35 cellular contexts compared by ENCODE assay signal in genomic region chr5:107849118-107849517, GRCh38.
"Had no signal": no experiment of that assay in that cellular context is flagged by ENCODE, and none has a peak within 500 bp of the region (broad histone marks: within the 10 kb centered on the region; RNA-seq: fewer than 3 reads in every experiment).

No MANE protein-coding gene starts in this region.

- H3K36me3 ChIP-seq: MG63 had no signal

- H3K9me3 ChIP-seq: MG63 had no signal

- H3K27me3 ChIP-seq: MG63 had no signal

- H3K4me3 ChIP-seq: MG63 had no signal

- DNase-seq: Karpas-422, Kasumi-1, MG63, MM.1S, MV-4-11, NCI-H1048, NCI-H1092, NCI-H1092 treated with DMSO at 0.1 percent for 48 hours, NCI-H1105, NCI-H1105 treated with DMSO at 0.1 percent for 48 hours, NCI-H1417, NCI-H1417 treated with DMSO at 0.1 percent for 48 hours, NCI-H1436, NCI-H1436 treated with DMSO at 0.1 percent for 48 hours, NCI-H146, NCI-H1694, NCI-H1694 treated with DMSO at 0.1 percent for 48 hours, NCI-H187, NCI-H187 treated with DMSO at 0.1 percent for 48 hours, NCI-H1930, NCI-H2029, NCI-H2029 treated with DMSO at 0.1 percent for 48 hours, NCI-H2081, NCI-H2081 treated with DMSO at 0.1 percent for 48 hours, NCI-H2107, NCI-H2171, NCI-H2171 treated with DMSO at 0.1 percent for 48 hours, NCI-H2227 treated with DMSO at 0.1 percent for 48 hours, NCI-H226, NCI-H345, NCI-H446, NCI-H446 treated with DMSO at 0.1 percent for 48 hours, NCI-H510A, NCI-H510A treated with DMSO at 0.1 percent for 48 hours, NCI-H524 had no signal
